2 cellular contexts compared by ENCODE assay signal in genomic region chr1:205441318-205441633, GRCh38.
TF ChIP-seq lines count a peak whose summit lies in the region.

No MANE protein-coding gene starts in this region.

TF ChIP-seq in GM23338, 12 proteins besides CTCF, POLR2A, EP300 and RAD21 (continued from another document):
- no peak for TF ChIP-seq REST (IDR thresholded peaks at IDR 0.05; ENCODE audit: unreplicated experiment)
- TF ChIP-seq ZNF114 (CRISPR knock-in tag; IDR thresholded peaks at IDR 0.05) = no peak
- TF ChIP-seq NANOG (IDR thresholded peaks at IDR 0.05; ENCODE audit: borderline replicate concordance) = no peak

TF ChIP-seq in SK-N-SH, 30 proteins besides CTCF, POLR2A, EP300 and RAD21 (continued from another document):
- TF ChIP-seq USF2 (IDR thresholded peaks at IDR 0.05; ENCODE audit: borderline replicate concordance, low read depth, low read length) (no peak), NFIC (IDR thresholded peaks at IDR 0.05; ENCODE audit: borderline replicate concordance) (no peak), PBX3 (IDR thresholded peaks at IDR 0.05) (no peak), FOXJ3 (CRISPR knock-in tag; IDR thresholded peaks at IDR 0.05) (no peak), TCF12 (IDR thresholded peaks at IDR 0.05) (no peak), MAX (IDR thresholded peaks at IDR 0.05; ENCODE audit: low read depth) (no peak), RCOR1 (IDR thresholded peaks at IDR 0.05; ENCODE audit: low read length) (no peak)
